Comparison of ENCODE assay signal across 1 cellular context in genomic region chr4:986428-986948, GRCh38.
TF ChIP-seq lines count a peak whose summit lies in the region.

No MANE protein-coding gene starts in this region.

TF ChIP-seq in H1, 55 proteins besides CTCF, POLR2A, EP300 and RAD21 (continued from another document):
- no peak for TF ChIP-seq BCL11A (IDR thresholded peaks at IDR 0.05; ENCODE audit: low read depth in 2 of 2, low read length in 2 of 2)
- no peak; the same call in 1 of the 2 replicates for TF ChIP-seq SUZ12 (IDR thresholded peaks at IDR 0.05; ENCODE audit: low read length)
- TF ChIP-seq POU5F1 (IDR thresholded peaks at IDR 0.05; ENCODE audit: low read depth, low read length), result no peak
- 0 out of 2 replicates have a peak, but pooled peaks have one; percentile 10 for TF ChIP-seq E2F6 (IDR thresholded peaks at IDR 0.05)
- TF ChIP-seq PHF8 (conservative IDR thresholded peaks at IDR 0.05; ENCODE audit: low read depth, low read length), result no peak
TF ChIP-seq in H1: peak in this region for 2.
